Comparison of ENCODE assay signal across 12 cellular contexts in genomic region chr3:23590874-23591273, GRCh38.
DNase-seq lines count a peak whose midpoint lies in the region; ATAC-seq and TF ChIP-seq lines count a peak whose summit lies in the region.
"Had no signal": no experiment of that assay in that cellular context is flagged by ENCODE, and none has a peak within 500 bp of the region (broad histone marks: within the 10 kb centered on the region; RNA-seq: fewer than 3 reads in every experiment).

No MANE protein-coding gene starts in this region.

- H3K36me3 ChIP-seq in SK-N-SH (replicated peaks in 1 of 2; ENCODE audit: control insufficient read depth in 1 of 2, insufficient read depth in 2 of 2, low read length in 1 of 2) (no peaks in the 10 kb centered on the region), tibial artery (peaks cover 0 to 4% (median 0%) of the 10 kb centered on the region in 3 donors)
- H3K36me3 ChIP-seq: suprapubic skin had no signal

- H3K9ac ChIP-seq in SK-N-SH, result no peak overlapping the region

- no peaks in the 10 kb centered on the region for H3F3A ChIP-seq in SK-N-SH (replicated peaks; ENCODE audit: insufficient read depth)

- H3K4me1 ChIP-seq in SK-N-SH (ENCODE audit: control insufficient read depth in 1 of 2, insufficient read depth in 2 of 2, low read depth in 1 of 2, low read length in 1 of 2), result peaks cover 0 to 19% of the 10 kb centered on the region in 2 experiments; a peak in 2 of 4 replicates
- no peaks in the 10 kb centered on the region for H3K4me1 ChIP-seq in tibial artery
- H3K4me1 ChIP-seq: suprapubic skin had no signal

- TF ChIP-seq EP300 in SK-N-SH (IDR thresholded peaks at IDR 0.05; ENCODE audit: borderline replicate concordance in 1 of 2, low read depth in 1 of 2, low read length in 1 of 2), result no peak

- peaks cover 2% of the 10 kb centered on the region for H3K9me3 Mint-ChIP-seq in nephron
- H3K9me3 Mint-ChIP-seq: activated naive CD8-positive, alpha-beta T cell treated with anti-CD3 and anti-CD28 coated beads for 36 hours had no signal

- WGBS in SK-N-SH (ENCODE audit: low lambda C conversion rate), result 86% methylated on average over 4 of the region's 4 CpGs

- peaks cover 6% of the 10 kb centered on the region for H3K36me3 Mint-ChIP-seq in nephron (ENCODE audit: low read depth)

- peaks cover 3% of the 10 kb centered on the region for H3K27me3 Mint-ChIP-seq in nephron (ENCODE audit: low read depth)
- H3K27me3 Mint-ChIP-seq: activated naive CD8-positive, alpha-beta T cell treated with anti-CD3 and anti-CD28 coated beads for 36 hours had no signal

- no peak for ATAC-seq in SK-N-SH treated with all-trans-retinoic acid at 6 μM for 48 hours
- ATAC-seq in GM21737 (IDR thresholded peaks at IDR 0.05; ENCODE audit: unreplicated experiment), result peak; percentile 61
- peak; percentile 58 for ATAC-seq in HG03196 (IDR thresholded peaks at IDR 0.05; ENCODE audit: unreplicated experiment)

- intact Hi-C loops in tibial artery (cut with DNase I; ENCODE audit: low total_unique reads), result no loop called here

- H3K27ac Mint-ChIP-seq in nephron, result peak overlapping the region; percentile 52 to 83 (median 63)
- H3K27ac Mint-ChIP-seq: activated naive CD8-positive, alpha-beta T cell treated with anti-CD3 and anti-CD28 coated beads for 36 hours had no signal

- DNase-seq in SK-N-SH (peak; percentile 46), NCI-H446 (lab: John Stamatoyannopoulos, UW) (no peak), LoVo (ENCODE audit: low spot score) (no peak), tibial artery (no peak)
- DNase-seq: activated naive CD8-positive, alpha-beta T cell treated with anti-CD3 and anti-CD28 coated beads for 36 hours; NCI-H187 had no signal

- H3K4me3 ChIP-seq in SK-N-SH (ENCODE audit: low read depth in 2 of 2, low read length in 1 of 2), result no peak overlapping the region
- H3K4me3 ChIP-seq in tibial artery, result no peak overlapping the region
- H3K4me3 ChIP-seq: suprapubic skin had no signal

- no peaks in the 10 kb centered on the region for H3K79me2 ChIP-seq in SK-N-SH (ENCODE audit: insufficient read depth)

- no peak overlapping the region for H2AFZ ChIP-seq in SK-N-SH (ENCODE audit: low read depth)

- TF ChIP-seq RAD21 in SK-N-SH (IDR thresholded peaks at IDR 0.05; ENCODE audit: low read length), result no peak

- no peaks in the 10 kb centered on the region for H3K9me2 ChIP-seq in SK-N-SH

- no peak overlapping the region for H3K4me2 ChIP-seq in SK-N-SH

- H3K4me3 Mint-ChIP-seq in nephron, result peak overlapping the region in 2 of 3 experiments; percentile 25 to 26
- H3K4me3 Mint-ChIP-seq: activated naive CD8-positive, alpha-beta T cell treated with anti-CD3 and anti-CD28 coated beads for 36 hours had no signal

- H3K27me3 ChIP-seq in SK-N-SH (ENCODE audit: insufficient read depth), result no peaks in the 10 kb centered on the region
- H3K27me3 ChIP-seq in tibial artery, result no peaks in the 10 kb centered on the region
- H3K27me3 ChIP-seq: suprapubic skin had no signal

- no peaks in the 10 kb centered on the region for H3K9me3 ChIP-seq in SK-N-SH
- H3K9me3 ChIP-seq in tibial artery, result no peaks in the 10 kb centered on the region
- H3K9me3 ChIP-seq: suprapubic skin had no signal

- CTCF ChIA-PET in SK-N-SH (lab: Yijun Ruan, JAX), result interaction anchor here (0.6 to 1.2 kb wide), 2 partner anchors 8 to 21 kb away, joined by 3 read pairs; no protein-coding TSS in a partner anchor

- H3K4me1 Mint-ChIP-seq in nephron, result peaks cover 37% of the 10 kb centered on the region
- H3K4me1 Mint-ChIP-seq: activated naive CD8-positive, alpha-beta T cell treated with anti-CD3 and anti-CD28 coated beads for 36 hours had no signal

- no peak for TF ChIP-seq CTCF in SK-N-SH (IDR thresholded peaks at IDR 0.05)
- TF ChIP-seq CTCF in nephron (IDR thresholded peaks at IDR 0.05; ENCODE audit: unreplicated experiment in 3 of 3), result no peak
- TF ChIP-seq CTCF in tibial artery (IDR thresholded peaks at IDR 0.05), result no peak

- H3K27ac ChIP-seq in SK-N-SH (ENCODE audit: low read depth in 2 of 2, low read length in 1 of 2) (peak overlapping the region in 1 of 2 experiments; percentile 90; a peak in 2 of 4 replicates), tibial artery (no peak overlapping the region)
- H3K27ac ChIP-seq: 22Rv1, suprapubic skin had no signal

- POLR2A ChIA-PET in SK-N-SH (lab: Yijun Ruan, JAX), result interaction anchor here (0.6 to 1.4 kb wide), 2 partner anchors 326 to 449 kb away, joined by 3 to 9 read pairs; partner anchors contain the start of genes NKIRAS1 and RPL15

- no peaks in the 10 kb centered on the region for H4K20me1 ChIP-seq in SK-N-SH (ENCODE audit: insufficient read depth)

TF ChIP-seq in SK-N-SH, 30 proteins besides CTCF, POLR2A, EP300 and RAD21 (continues in another document):
- no peak for TF ChIP-seq ELF1 (IDR thresholded peaks at IDR 0.05)
- TF ChIP-seq GABPA (IDR thresholded peaks at IDR 0.05; ENCODE audit: low read depth), result no peak
- no peak for TF ChIP-seq MAX (IDR thresholded peaks at IDR 0.05; ENCODE audit: low read depth)
- TF ChIP-seq FOSL2 (IDR thresholded peaks at IDR 0.05; ENCODE audit: borderline replicate concordance, low read depth), result no peak
- TF ChIP-seq SMC3 (IDR thresholded peaks at IDR 0.05; ENCODE audit: low read depth, low read length), result no peak
- no peak for TF ChIP-seq USF2 (IDR thresholded peaks at IDR 0.05; ENCODE audit: borderline replicate concordance, low read depth, low read length)
- TF ChIP-seq NFIC (IDR thresholded peaks at IDR 0.05; ENCODE audit: borderline replicate concordance), result no peak
- TF ChIP-seq MEF2A (IDR thresholded peaks at IDR 0.05; ENCODE audit: borderline replicate concordance, low read depth), result no peak
- no peak for TF ChIP-seq TEAD4 (IDR thresholded peaks at IDR 0.05; ENCODE audit: borderline replicate concordance, insufficient read depth)
- TF ChIP-seq IRF3 (IDR thresholded peaks at IDR 0.05; ENCODE audit: low read depth, low read length), result no peak
- TF ChIP-seq JUND (IDR thresholded peaks at IDR 0.05), result no peak
- TF ChIP-seq EZH2phosphoT487 (IDR thresholded peaks at IDR 0.05; ENCODE audit: borderline replicate concordance, low read depth), result no peak
- TF ChIP-seq RXRA (IDR thresholded peaks at IDR 0.05; ENCODE audit: borderline replicate concordance, low read depth), result no peak

TF ChIP-seq in SK-N-SH treated with all-trans-retinoic acid at 6 μM for 48 hours, 23 proteins besides CTCF, POLR2A, EP300 and RAD21 (continues in another document):
- no peak for TF ChIP-seq CSDC2 (CRISPR knock-in tag; IDR thresholded peaks at IDR 0.05)
- no peak for TF ChIP-seq ZC3H10 (CRISPR knock-in tag; IDR thresholded peaks at IDR 0.05)
- TF ChIP-seq BACH2 (CRISPR knock-in tag; IDR thresholded peaks at IDR 0.05; ENCODE audit: borderline replicate concordance), result no peak
- TF ChIP-seq ZNF70 (CRISPR knock-in tag; IDR thresholded peaks at IDR 0.05), result no peak
- no peak for TF ChIP-seq OSR1 (CRISPR knock-in tag; IDR thresholded peaks at IDR 0.05)
- TF ChIP-seq RARB (CRISPR knock-in tag; IDR thresholded peaks at IDR 0.05), result no peak
- no peak for TF ChIP-seq ZFP30 (CRISPR knock-in tag; IDR thresholded peaks at IDR 0.05)
- TF ChIP-seq TSHZ2 (CRISPR knock-in tag; IDR thresholded peaks at IDR 0.05), result no peak
- no peak for TF ChIP-seq PPARA (CRISPR knock-in tag; IDR thresholded peaks at IDR 0.05; ENCODE audit: borderline replicate concordance)
- TF ChIP-seq ZNF565 (CRISPR knock-in tag; conservative IDR thresholded peaks at IDR 0.05; ENCODE audit: low read depth), result no peak
- TF ChIP-seq GLIS3 (CRISPR knock-in tag; IDR thresholded peaks at IDR 0.05), result no peak
- TF ChIP-seq ZNF8 (CRISPR knock-in tag; IDR thresholded peaks at IDR 0.05), result no peak
- no peak for TF ChIP-seq PATZ1 (CRISPR knock-in tag; IDR thresholded peaks at IDR 0.05; ENCODE audit: borderline replicate concordance)
- no peak for TF ChIP-seq ZFP3 (CRISPR knock-in tag; IDR thresholded peaks at IDR 0.05)
- TF ChIP-seq ESRRG (CRISPR knock-in tag; IDR thresholded peaks at IDR 0.05), result no peak
- no peak for TF ChIP-seq SNAI2 (CRISPR knock-in tag; IDR thresholded peaks at IDR 0.05)
- no peak for TF ChIP-seq ISL1 (CRISPR knock-in tag; IDR thresholded peaks at IDR 0.05)
- TF ChIP-seq TCF4 (CRISPR knock-in tag; IDR thresholded peaks at IDR 0.05; ENCODE audit: borderline replicate concordance), result no peak
